ENCODE assay signal across 9 cellular contexts in genomic region chr19:18317998-18318800, GRCh38. TPM values are rescaled to one million over a fixed set of nuclear protein-coding genes. Genes with fewer than 3 reads are reported as not detected.
DNase-seq lines count a peak whose midpoint lies in the region; ATAC-seq and TF ChIP-seq lines count a peak whose summit lies in the region.
"Had no signal": no experiment of that assay in that cellular context is flagged by ENCODE, and none has a peak within 500 bp of the region (broad histone marks: within the 10 kb centered on the region; RNA-seq: fewer than 3 reads in every experiment).

No MANE protein-coding gene starts in this region.

- H3K9me3 Mint-ChIP-seq in CD14-positive monocyte (no peaks in the 10 kb centered on the region), osteocyte (ENCODE audit: unreplicated experiment) (no peaks in the 10 kb centered on the region)
- no peaks in the 10 kb centered on the region for H3K9me3 Mint-ChIP-seq in central memory CD8-positive, alpha-beta T cell
- H3K9me3 Mint-ChIP-seq in natural killer cell treated with Interleukin-12 subunit alpha and Interleukin-12 subunit beta and Interleukin-15 and Interleukin-18, amount 100 ng/mL, for 72 hours, result no peaks in the 10 kb centered on the region

- H3K4me3 Mint-ChIP-seq in CD14-positive monocyte (peak overlapping the region; percentile 16 to 77), T-helper 17 cell (peak overlapping the region; percentile 68), osteocyte (ENCODE audit: unreplicated experiment) (no peak overlapping the region)
- peak overlapping the region; percentile 70 for H3K4me3 Mint-ChIP-seq in central memory CD8-positive, alpha-beta T cell
- peak overlapping the region; percentile 81 for H3K4me3 Mint-ChIP-seq in natural killer cell treated with Interleukin-12 subunit alpha and Interleukin-12 subunit beta and Interleukin-15 and Interleukin-18, amount 100 ng/mL, for 72 hours

- TF ChIP-seq CTCF in CD14-positive monocyte (IDR thresholded peaks at IDR 0.05) (no peak), osteocyte (IDR thresholded peaks at IDR 0.05) (no peak)

- H3K36me3 Mint-ChIP-seq in CD14-positive monocyte, result peaks cover 14 to 28% of the 10 kb centered on the region in 2 donors
- H3K36me3 Mint-ChIP-seq in T-helper 17 cell (ENCODE audit: low read depth), result no peaks in the 10 kb centered on the region
- H3K36me3 Mint-ChIP-seq in central memory CD8-positive, alpha-beta T cell (ENCODE audit: insufficient read depth), result peaks cover 11% of the 10 kb centered on the region
- H3K36me3 Mint-ChIP-seq in natural killer cell treated with Interleukin-12 subunit alpha and Interleukin-12 subunit beta and Interleukin-15 and Interleukin-18, amount 100 ng/mL, for 72 hours, result no peaks in the 10 kb centered on the region
- peaks cover 5% of the 10 kb centered on the region for H3K36me3 Mint-ChIP-seq in osteocyte (ENCODE audit: unreplicated experiment)

- no peaks in the 10 kb centered on the region for H3K9me3 ChIP-seq in T-helper 17 cell (ENCODE audit: control insufficient read depth, low read length, poor library complexity, severe bottlenecking)
- H3K9me3 ChIP-seq: pancreas had no signal

- H3K4me1 Mint-ChIP-seq in CD14-positive monocyte, result peaks cover 59% of the 10 kb centered on the region
- peaks cover 36% of the 10 kb centered on the region for H3K4me1 Mint-ChIP-seq in T-helper 17 cell
- H3K4me1 Mint-ChIP-seq in central memory CD8-positive, alpha-beta T cell, result peaks cover 46% of the 10 kb centered on the region
- peaks cover 39 to 49% of the 10 kb centered on the region in 2 donors for H3K4me1 Mint-ChIP-seq in natural killer cell treated with Interleukin-12 subunit alpha and Interleukin-12 subunit beta and Interleukin-15 and Interleukin-18, amount 100 ng/mL, for 72 hours (ENCODE audit: low read depth in 2 of 2)
- H3K4me1 Mint-ChIP-seq in osteocyte (ENCODE audit: unreplicated experiment), result peaks cover 18% of the 10 kb centered on the region

- DNase-seq in CD14-positive monocyte (ENCODE audit: low spot score), result no peak
- DNase-seq in T-helper 17 cell, result peak in 2 of 3 donors; percentile 37
- no peak for DNase-seq in central memory CD8-positive, alpha-beta T cell (ENCODE audit: low spot score in 2 of 2)
- DNase-seq in natural killer cell treated with Interleukin-12 subunit alpha and Interleukin-12 subunit beta and Interleukin-15 and Interleukin-18, amount 100 ng/mL, for 72 hours (ENCODE audit: low spot score), result peak; percentile 76
- DNase-seq in osteocyte (ENCODE audit: extremely low spot score, unreplicated experiment), result no peak
- DNase-seq: pancreas had no signal

- ATAC-seq in T-helper 17 cell (peak; percentile 23), GM18858 (IDR thresholded peaks at IDR 0.05; ENCODE audit: unreplicated experiment) (no peak), HG03565 (IDR thresholded peaks at IDR 0.05; ENCODE audit: unreplicated experiment) (no peak), GM21737 (IDR thresholded peaks at IDR 0.05; ENCODE audit: unreplicated experiment) (no peak)
- peak; percentile 61 for ATAC-seq in central memory CD8-positive, alpha-beta T cell (replicated peaks; ENCODE audit: extremely low read depth, poor library complexity, severe bottlenecking)
- ATAC-seq in natural killer cell treated with Interleukin-12 subunit alpha and Interleukin-12 subunit beta and Interleukin-15 and Interleukin-18, amount 100 ng/mL, for 72 hours, result peak; percentile 41 to 45

- H3K27ac Mint-ChIP-seq in CD14-positive monocyte (peak overlapping the region; percentile 89 to 95 (median 92)), T-helper 17 cell (peak overlapping the region; percentile 93), osteocyte (ENCODE audit: unreplicated experiment) (no peak overlapping the region)
- H3K27ac Mint-ChIP-seq in central memory CD8-positive, alpha-beta T cell (ENCODE audit: low read depth), result peak overlapping the region; percentile 65
- H3K27ac Mint-ChIP-seq in natural killer cell treated with Interleukin-12 subunit alpha and Interleukin-12 subunit beta and Interleukin-15 and Interleukin-18, amount 100 ng/mL, for 72 hours, result peak overlapping the region; percentile 91 to 98

- intact Hi-C loops in CD14-positive monocyte (cut with micrococcal nuclease), result loop anchor here in 1 of 2 donors (2.0 kb wide), 1 partner anchor 13 kb away; no protein-coding TSS in a partner anchor

- H3K27me3 Mint-ChIP-seq in CD14-positive monocyte (ENCODE audit: low read depth in 3 of 3) (no peaks in the 10 kb centered on the region), T-helper 17 cell (no peaks in the 10 kb centered on the region), osteocyte (ENCODE audit: unreplicated experiment) (no peaks in the 10 kb centered on the region)
- H3K27me3 Mint-ChIP-seq in central memory CD8-positive, alpha-beta T cell, result no peaks in the 10 kb centered on the region
- no peaks in the 10 kb centered on the region for H3K27me3 Mint-ChIP-seq in natural killer cell treated with Interleukin-12 subunit alpha and Interleukin-12 subunit beta and Interleukin-15 and Interleukin-18, amount 100 ng/mL, for 72 hours

RNA-seq across cellular contexts. Expression of gene LSM4, which starts 4.7 kb away (rescaled TPM):
- 100 to 1,000 TPM in 1 of 2 donors, 10 to 100 TPM in 1; 97.0 to 143 TPM for polyA plus RNA-seq in CD14-positive monocyte
- total RNA-seq in T-helper 17 cell (10 to 100 TPM; 43.3 to 46.6 TPM), osteocyte (92.1 and 98.1 TPM in 2 replicates)
- total RNA-seq in natural killer cell treated with Interleukin-12 subunit alpha and Interleukin-12 subunit beta and Interleukin-15 and Interleukin-18, amount 100 ng/mL, for 72 hours, result 100 to 1,000 TPM; 153 to 223 TPM

RNA-seq across cellular contexts. Expression of gene PGPEP1, which starts 22.2 kb away (rescaled TPM):
- polyA plus RNA-seq in CD14-positive monocyte, result 10 to 100 TPM; 10.3 TPM
- 10 to 100 TPM; 22.0 to 28.3 TPM for total RNA-seq in T-helper 17 cell
- 10 to 100 TPM; 42.1 to 50.7 TPM for total RNA-seq in natural killer cell treated with Interleukin-12 subunit alpha and Interleukin-12 subunit beta and Interleukin-15 and Interleukin-18, amount 100 ng/mL, for 72 hours
- total RNA-seq in osteocyte, result 36.1 and 38.5 TPM in 2 replicates

RNA-seq across cellular contexts. Expression of gene JUND, which starts 36.8 kb away (rescaled TPM):
- 10 to 100 TPM; 22.5 to 86.9 TPM for polyA plus RNA-seq in CD14-positive monocyte
- total RNA-seq in T-helper 17 cell (1,000 to 10,000 TPM; 1,212 to 1,401 TPM), osteocyte (203 and 241 TPM in 2 replicates)
- 100 to 1,000 TPM; 218 to 267 TPM for total RNA-seq in natural killer cell treated with Interleukin-12 subunit alpha and Interleukin-12 subunit beta and Interleukin-15 and Interleukin-18, amount 100 ng/mL, for 72 hours

RNA-seq across cellular contexts. Expression of gene IQCN, which starts 43.9 kb away (rescaled TPM):
- not detected for polyA plus RNA-seq in CD14-positive monocyte
- 10 to 100 TPM; 16.5 to 21.9 TPM for total RNA-seq in T-helper 17 cell
- 1 to 10 TPM; 1.5 to 4.0 TPM for total RNA-seq in natural killer cell treated with Interleukin-12 subunit alpha and Interleukin-12 subunit beta and Interleukin-15 and Interleukin-18, amount 100 ng/mL, for 72 hours
- total RNA-seq in osteocyte, result 6.9 and 10.4 TPM in 2 replicates

Comparison
In these comparisons a context has a peak if more than half of its experiments do, and no peak if none do; other contexts are left out.
1. DNase-seq: peak in T-helper 17 cell (2 of 3) and natural killer cell treated with Interleukin-12 subunit alpha and Interleukin-12 subunit beta and Interleukin-15 and Interleukin-18, amount 100 ng/mL, for 72 hours (single experiment); none in CD14-positive monocyte (single experiment), central memory CD8-positive, alpha-beta T cell (0 of 2) and osteocyte (single experiment).
2. ATAC-seq: peak in T-helper 17 cell (single experiment), central memory CD8-positive, alpha-beta T cell (single experiment) and natural killer cell treated with Interleukin-12 subunit alpha and Interleukin-12 subunit beta and Interleukin-15 and Interleukin-18, amount 100 ng/mL, for 72 hours (2 of 2); none in GM18858 (single experiment), HG03565 (single experiment) and GM21737 (single experiment).